In the genomic region with DNA sequence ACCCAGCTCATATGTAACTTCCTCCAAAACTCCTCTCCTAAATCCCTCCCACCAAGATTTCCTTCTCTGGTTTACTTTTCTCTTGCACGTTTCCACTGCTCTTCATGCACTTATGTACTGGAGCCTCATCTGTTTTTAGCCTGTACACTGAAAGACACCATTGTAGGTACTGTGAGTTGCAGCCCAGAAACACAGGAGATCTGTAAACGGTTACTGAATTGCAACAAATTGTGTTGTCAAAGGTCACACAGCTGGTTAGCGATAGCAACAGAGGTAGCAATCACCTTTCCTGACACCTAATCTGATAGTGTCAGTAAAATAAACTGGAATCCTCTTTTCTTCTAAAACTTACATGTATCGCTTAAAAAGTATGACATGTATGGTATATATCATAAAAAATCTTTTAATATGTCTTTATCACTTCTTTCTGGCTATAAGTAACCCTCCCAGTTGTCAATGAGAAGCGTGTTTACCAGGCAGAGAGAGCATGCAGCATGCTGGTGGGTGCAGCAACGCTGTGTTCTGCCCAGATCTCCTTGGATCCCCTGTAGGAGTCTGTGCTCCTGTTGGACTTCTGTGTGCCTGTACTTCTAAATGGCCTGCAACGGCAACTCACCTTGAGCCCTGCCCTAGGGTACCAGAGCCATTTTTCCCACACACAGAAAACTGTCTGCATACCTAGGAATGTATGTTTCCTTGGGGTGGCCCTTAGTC, we compare ENCODE assay signal across 19 cellular contexts.
DNase-seq lines count a peak whose midpoint lies in the region; FAIRE-seq and TF ChIP-seq lines count a peak whose summit lies in the region.
"Had no signal": no experiment of that assay in that cellular context is flagged by ENCODE, and none has a peak within 500 bp of the region (broad histone marks: within the 10 kb centered on the region; RNA-seq: fewer than 3 reads in every experiment).

No MANE protein-coding gene starts in this region.

- H3K27me3 ChIP-seq in ACC112 (ENCODE audit: insufficient read depth, low read length) (no peaks in the 10 kb centered on the region), astrocyte (ENCODE audit: insufficient read depth, low read length) (no peaks in the 10 kb centered on the region), liver (ENCODE audit: control insufficient read depth in 4 of 4, insufficient read depth in 4 of 4, low read length in 3 of 4) (no peaks in the 10 kb centered on the region), tibial artery (no peaks in the 10 kb centered on the region)

- H3K27ac Mint-ChIP-seq in HFFc6: peak overlapping the region; percentile 55
- H3K27ac Mint-ChIP-seq in astrocyte (ENCODE audit: unreplicated experiment): peak overlapping the region; percentile 85
- no peak overlapping the region for H3K27ac Mint-ChIP-seq in activated T-helper 2 cell treated with anti-CD3 and anti-CD28 coated beads, Interferon-gamma antibody, Interleukin-2, Interleukin-4, amounts not matched to agents 10 μg/mL and 5 μg/mL and 100 μg/mL, durations not matched to agents 14 hours and 24 hours and 36 hours
- H3K27ac Mint-ChIP-seq: B cell had no signal

- TF ChIP-seq RAD21 in liver (IDR thresholded peaks at IDR 0.05): peak; percentile 31 to 45

- no peaks in the 10 kb centered on the region for H4K20me1 ChIP-seq in astrocyte (ENCODE audit: insufficient read depth, low read length)

- H3K36me3 Mint-ChIP-seq in HFFc6 (ENCODE audit: low read depth) (peaks cover 36% of the 10 kb centered on the region), astrocyte (ENCODE audit: low read depth, unreplicated experiment) (peaks cover 2% of the 10 kb centered on the region)
- H3K36me3 Mint-ChIP-seq in activated T-helper 2 cell treated with anti-CD3 and anti-CD28 coated beads, Interferon-gamma antibody, Interleukin-2, Interleukin-4, amounts not matched to agents 10 μg/mL and 5 μg/mL and 100 μg/mL, durations not matched to agents 14 hours and 24 hours and 36 hours (ENCODE audit: low read depth): no peaks in the 10 kb centered on the region
- H3K36me3 Mint-ChIP-seq: CD14-positive monocyte had no signal

- intact Hi-C loops in activated T-helper 2 cell treated with anti-CD3 and anti-CD28 coated beads, Interferon-gamma antibody, Interleukin-2, Interleukin-4, amounts not matched to agents 10 μg/mL and 5 μg/mL and 100 μg/mL, durations not matched to agents 14 hours and 24 hours and 36 hours (cut with micrococcal nuclease): loop anchor here (5.0 kb wide), 1 partner anchor 47 kb away; no protein-coding TSS in a partner anchor
- intact Hi-C loops in tibial artery (cut with DNase I; ENCODE audit: low total_unique reads): no loop called here

- H3K4me2 ChIP-seq in astrocyte (ENCODE audit: low read length): no peak overlapping the region

- no peak for FAIRE-seq in astrocyte (lab: Jason Lieb, UNC)

- no peaks in the 10 kb centered on the region for H3K9me3 ChIP-seq in astrocyte (ENCODE audit: insufficient read depth, low read depth, low read length)
- H3K9me3 ChIP-seq in liver (ENCODE audit: control insufficient read depth in 4 of 4, low read length in 3 of 4): no peaks in the 10 kb centered on the region
- H3K9me3 ChIP-seq in tibial artery: no peaks in the 10 kb centered on the region

- DNase-seq in HFFc6 (no peak), astrocyte (ENCODE audit: low read depth) (no peak), tibial artery (no peak)
- no peak for DNase-seq in activated naive CD4-positive, alpha-beta T cell treated with anti-CD3 and anti-CD28 coated beads, Interleukin-2, amount 50 U/mL, for 16 hours
- no peak for DNase-seq in stimulated activated CD4-positive, alpha-beta T cell treated with anti-CD3 and anti-CD28 coated beads, Interleukin-15, amount 100 ng/mL, for 24 hours
- DNase-seq in activated T-helper 2 cell treated with anti-CD3 and anti-CD28 coated beads, Interferon-gamma antibody, Interleukin-2, Interleukin-4, amounts not matched to agents 10 μg/mL and 5 μg/mL and 100 μg/mL, durations not matched to agents 14 hours and 24 hours and 36 hours (ENCODE audit: low spot score): no peak
- DNase-seq: DMS79; HCEC 1CT; KBM-7; NCI-H1105; NCI-H146; NCI-H2029 treated with DMSO at 0.1 percent for 48 hours; NCI-H345; NCI-H774; NK-92 treated with Interleukin-12 subunit alpha and Interleukin-12 subunit beta, amount 100 ng/mL, for 24 hours had no signal

- 62% methylated on average over 7 of the region's 7 CpGs for WGBS in liver

- H3K79me2 ChIP-seq in ACC112 (ENCODE audit: control insufficient read depth, insufficient read depth, low read length, unreplicated experiment) (no peaks in the 10 kb centered on the region), astrocyte (ENCODE audit: insufficient read depth, low read length) (no peaks in the 10 kb centered on the region)

- TF ChIP-seq CTCF in HFFc6 (IDR thresholded peaks at IDR 0.05) (no peak), astrocyte (IDR thresholded peaks at IDR 0.05; ENCODE audit: insufficient read depth, low read depth, low read length) (no peak), liver (IDR thresholded peaks at IDR 0.05; ENCODE audit: low read depth, low read length, missing input control) (no peak), tibial artery (IDR thresholded peaks at IDR 0.05) (no peak)

- H3K4me3 Mint-ChIP-seq in HFFc6: no peak overlapping the region
- no peak overlapping the region for H3K4me3 Mint-ChIP-seq in astrocyte (ENCODE audit: unreplicated experiment)
- H3K4me3 Mint-ChIP-seq in activated T-helper 2 cell treated with anti-CD3 and anti-CD28 coated beads, Interferon-gamma antibody, Interleukin-2, Interleukin-4, amounts not matched to agents 10 μg/mL and 5 μg/mL and 100 μg/mL, durations not matched to agents 14 hours and 24 hours and 36 hours (ENCODE audit: low read depth): no peak overlapping the region
- H3K4me3 Mint-ChIP-seq: B cell, CD14-positive monocyte had no signal

- H3K4me3 ChIP-seq in ACC112 (ENCODE audit: low read depth, low read length) (no peak overlapping the region), astrocyte (ENCODE audit: insufficient read depth, low read depth, low read length) (no peak overlapping the region), liver (ENCODE audit: low read depth in 1 of 3, low read length in 3 of 3) (no peak overlapping the region), tibial artery (no peak overlapping the region)

- peaks cover 2% of the 10 kb centered on the region for H3K27me3 Mint-ChIP-seq in HFFc6 (ENCODE audit: insufficient read depth)
- H3K27me3 Mint-ChIP-seq in astrocyte (ENCODE audit: low read depth, unreplicated experiment): no peaks in the 10 kb centered on the region
- H3K27me3 Mint-ChIP-seq in activated T-helper 2 cell treated with anti-CD3 and anti-CD28 coated beads, Interferon-gamma antibody, Interleukin-2, Interleukin-4, amounts not matched to agents 10 μg/mL and 5 μg/mL and 100 μg/mL, durations not matched to agents 14 hours and 24 hours and 36 hours (ENCODE audit: low read depth): no peaks in the 10 kb centered on the region

- H3K4me1 ChIP-seq in ACC112 (ENCODE audit: control insufficient read depth, insufficient read depth, low read length, unreplicated experiment) (peaks cover 54% of the 10 kb centered on the region), astrocyte (ENCODE audit: insufficient read depth, low read length) (peaks cover 21% of the 10 kb centered on the region), liver (ENCODE audit: control insufficient read depth in 4 of 4, insufficient read depth in 4 of 4, low read length in 3 of 4) (peaks cover 4 to 35% (median 28%) of the 10 kb centered on the region in 4 donors), tibial artery (peaks cover 0 to 11% (median 8%) of the 10 kb centered on the region in 4 donors)

- peak overlapping the region; percentile 98; the same call in 1 of the 2 replicates for H3K27ac ChIP-seq in ACC112 (ENCODE audit: low read depth, low read length)
- H3K27ac ChIP-seq in astrocyte (ENCODE audit: low read depth, low read length): no peak overlapping the region
- H3K27ac ChIP-seq in liver (ENCODE audit: low read depth in 1 of 2, low read length in 2 of 2): peak overlapping the region; percentile 4 to 54
- H3K27ac ChIP-seq in tibial artery: no peak overlapping the region

- H3K9ac ChIP-seq in astrocyte (ENCODE audit: low read length) (no peak overlapping the region), liver (ENCODE audit: low read depth in 1 of 2, low read length in 2 of 2) (no peak overlapping the region)

- H3K9me3 Mint-ChIP-seq in HFFc6 (peaks cover 10% of the 10 kb centered on the region), astrocyte (ENCODE audit: unreplicated experiment) (peaks cover 7% of the 10 kb centered on the region)
- H3K9me3 Mint-ChIP-seq in activated T-helper 2 cell treated with anti-CD3 and anti-CD28 coated beads, Interferon-gamma antibody, Interleukin-2, Interleukin-4, amounts not matched to agents 10 μg/mL and 5 μg/mL and 100 μg/mL, durations not matched to agents 14 hours and 24 hours and 36 hours: peaks cover 4% of the 10 kb centered on the region

- H3K4me1 Mint-ChIP-seq in HFFc6 (ENCODE audit: low read depth): peaks cover 81% of the 10 kb centered on the region
- peaks cover 27% of the 10 kb centered on the region for H3K4me1 Mint-ChIP-seq in astrocyte (ENCODE audit: low read depth, unreplicated experiment)
- peaks cover 31% of the 10 kb centered on the region for H3K4me1 Mint-ChIP-seq in activated T-helper 2 cell treated with anti-CD3 and anti-CD28 coated beads, Interferon-gamma antibody, Interleukin-2, Interleukin-4, amounts not matched to agents 10 μg/mL and 5 μg/mL and 100 μg/mL, durations not matched to agents 14 hours and 24 hours and 36 hours (ENCODE audit: low read depth)

- peaks cover 3% of the 10 kb centered on the region; the same call in 1 of the 2 replicates for H3K36me3 ChIP-seq in ACC112 (ENCODE audit: insufficient read depth, low read length)
- no peaks in the 10 kb centered on the region for H3K36me3 ChIP-seq in astrocyte (ENCODE audit: insufficient read depth, low read length)
- no peaks in the 10 kb centered on the region for H3K36me3 ChIP-seq in liver (ENCODE audit: control insufficient read depth in 4 of 4, insufficient read depth in 3 of 4, low read depth in 1 of 4, low read length in 3 of 4)
- H3K36me3 ChIP-seq in tibial artery: no peaks in the 10 kb centered on the region

- H2AFZ ChIP-seq in ACC112 (ENCODE audit: low read length, unreplicated experiment) (no peak overlapping the region), astrocyte (ENCODE audit: low read depth, low read length) (no peak overlapping the region)

TF ChIP-seq in liver, 16 proteins besides CTCF, POLR2A, EP300 and RAD21 (continues in another document):
- TF ChIP-seq RXRA (IDR thresholded peaks at IDR 0.05): peak; percentile 34 to 69
- peak in 1 of 2 donors; percentile 33 for TF ChIP-seq JUND (IDR thresholded peaks at IDR 0.05)

Comparison
In these comparisons a context has a peak if more than half of its experiments do, and no peak if none do; other contexts are left out.
1. H3K27ac ChIP-seq: peak in ACC112 (single experiment) and liver (2 of 2); none in astrocyte (single experiment) and tibial artery (0 of 2).